ENCODE assay signal across 13 cellular contexts in the genomic region with DNA sequence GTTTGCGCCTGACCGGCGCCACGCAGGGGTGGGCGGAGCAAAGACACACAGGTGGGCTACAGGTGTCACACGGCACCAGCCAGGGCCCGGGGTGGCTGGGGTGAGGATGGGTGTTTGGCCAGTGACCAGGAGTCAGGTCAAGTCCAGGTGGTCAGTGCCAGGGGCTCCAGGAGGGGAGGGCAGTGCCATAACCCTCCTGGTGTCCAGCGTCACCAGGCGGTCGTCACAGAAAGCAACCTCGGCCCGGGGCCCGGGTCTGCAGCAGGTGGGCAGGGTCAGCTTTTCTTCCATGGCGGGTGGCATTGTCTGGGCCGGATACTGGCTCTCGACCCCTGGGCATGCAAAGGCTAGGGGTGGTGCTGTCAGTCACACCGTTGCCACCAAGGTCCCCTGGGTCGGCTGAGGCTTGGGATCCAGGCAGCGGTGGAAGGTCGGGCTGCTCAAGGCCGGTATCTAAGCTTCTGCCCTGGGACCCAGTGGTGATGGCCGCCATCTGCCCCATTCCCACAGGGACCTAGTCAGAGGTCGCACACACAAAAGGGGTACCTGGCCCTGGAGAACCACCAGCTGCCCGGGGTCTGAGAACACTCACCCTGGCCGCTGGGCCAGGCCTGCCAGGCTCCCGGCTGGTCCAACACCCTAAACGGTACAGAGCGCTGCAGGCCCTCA. TPM values are rescaled to one million over a fixed set of nuclear protein-coding genes. Genes with fewer than 3 reads are reported as not detected.
DNase-seq lines count a peak whose midpoint lies in the region; ATAC-seq and TF ChIP-seq lines count a peak whose summit lies in the region.
"Had no signal": no experiment of that assay in that cellular context is flagged by ENCODE, and none has a peak within 500 bp of the region (broad histone marks: within the 10 kb centered on the region; RNA-seq: fewer than 3 reads in every experiment).

No MANE protein-coding gene starts in this region.

- H3K36me3 ChIP-seq in BLaER1 treated with 17β-estradiol and CSF1 and Interleukin-3, amounts not matched to agents 10 nM and 100 nM, result no peaks in the 10 kb centered on the region
- no peaks in the 10 kb centered on the region for H3K36me3 ChIP-seq in Caco-2 (ENCODE audit: control insufficient read depth, insufficient read depth, low read length)
- H3K36me3 ChIP-seq: left ventricle myocardium inferior, Peyer's patch had no signal

- peaks cover 32 to 61% (median 55%) of the 10 kb centered on the region in 10 experiments for H3K4me1 ChIP-seq in BLaER1 treated with 17β-estradiol and CSF1 and Interleukin-3, amounts not matched to agents 10 nM and 100 nM
- H3K4me1 ChIP-seq in Caco-2, result no peaks in the 10 kb centered on the region; the same call in 1 of the 2 replicates

- no peaks in the 10 kb centered on the region for H3K27me3 Mint-ChIP-seq in Caco-2 (ENCODE audit: insufficient read depth, unreplicated experiment)
- H3K27me3 Mint-ChIP-seq in activated T-helper 1 cell treated with anti-CD3 and anti-CD28 coated beads, Interleukin-12 subunit alpha, Interleukin-12 subunit beta, Interleukin-2, Interleukin-4 antibody, amounts not matched to agents 30 ng/mL and 10 ng/mL and 1 ng/mL, durations not matched to agents 14 hours and 24 hours and 36 hours (ENCODE audit: insufficient read depth), result peaks cover 3% of the 10 kb centered on the region
- H3K27me3 Mint-ChIP-seq in naive thymus-derived CD8-positive, alpha-beta T cell, result peaks cover 0 to 11% (median 0%) of the 10 kb centered on the region in 5 donors

- H4K20me1 ChIP-seq in BLaER1 treated with 17β-estradiol and CSF1 and Interleukin-3, amounts not matched to agents 10 nM and 100 nM, result peaks cover 0 to 31% (median 9%) of the 10 kb centered on the region in 11 experiments; a peak in 13 of 22 replicates

- no peak overlapping the region for H3K4me3 Mint-ChIP-seq in Caco-2 (ENCODE audit: unreplicated experiment)
- peak overlapping the region; percentile 82 for H3K4me3 Mint-ChIP-seq in activated T-helper 1 cell treated with anti-CD3 and anti-CD28 coated beads, Interleukin-12 subunit alpha, Interleukin-12 subunit beta, Interleukin-2, Interleukin-4 antibody, amounts not matched to agents 30 ng/mL and 10 ng/mL and 1 ng/mL, durations not matched to agents 14 hours and 24 hours and 36 hours
- H3K4me3 Mint-ChIP-seq in naive thymus-derived CD8-positive, alpha-beta T cell, result peak overlapping the region in 8 of 10 donors; percentile 59 to 86 (median 82)

- intact Hi-C loops in Caco-2 (cut with micrococcal nuclease; ENCODE audit: unreplicated experiment) (no loop called here), sciatic nerve (cut with DNase I) (no loop called here)
- intact Hi-C loops in activated T-helper 1 cell treated with anti-CD3 and anti-CD28 coated beads, Interleukin-12 subunit alpha, Interleukin-12 subunit beta, Interleukin-2, Interleukin-4 antibody, amounts not matched to agents 30 ng/mL and 10 ng/mL and 1 ng/mL, durations not matched to agents 14 hours and 24 hours and 36 hours (cut with micrococcal nuclease), result no loop called here

- no peak overlapping the region for H3K27ac ChIP-seq in BLaER1 treated with 17β-estradiol and CSF1 and Interleukin-3, amounts not matched to agents 10 nM and 100 nM
- H3K27ac ChIP-seq in coronary artery, result no peak overlapping the region
- H3K27ac ChIP-seq: left ventricle myocardium inferior, Peyer's patch had no signal

- peak overlapping the region in 4 of 11 experiments; percentile 4 to 20 (median 12); a peak in 3 of 22 replicates for H3K9ac ChIP-seq in BLaER1 treated with 17β-estradiol and CSF1 and Interleukin-3, amounts not matched to agents 10 nM and 100 nM

- DNase-seq in Caco-2 (no peak), sciatic nerve (ENCODE audit: low spot score) (no peak), NCI-H2227 treated with DMSO at 0.1 percent for 48 hours (lab: John Stamatoyannopoulos, UW) (no peak), coronary artery (ENCODE audit: low spot score) (no peak)
- DNase-seq in activated T-helper 1 cell treated with anti-CD3 and anti-CD28 coated beads, Interleukin-12 subunit alpha, Interleukin-12 subunit beta, Interleukin-2, Interleukin-4 antibody, amounts not matched to agents 30 ng/mL and 10 ng/mL and 1 ng/mL, durations not matched to agents 14 hours and 24 hours and 36 hours (ENCODE audit: low spot score), result no peak
- DNase-seq in naive thymus-derived CD8-positive, alpha-beta T cell, result no peak
- DNase-seq: DMS153, left ventricle myocardium inferior, NCI-H1105 treated with DMSO at 0.1 percent for 48 hours, NCI-H524 treated with DMSO at 0.1 percent for 48 hours had no signal

- TF ChIP-seq CTCF in Caco-2 (IDR thresholded peaks at IDR 0.05; ENCODE audit: insufficient read depth in 1 of 2, low read depth in 1 of 2, low read length in 1 of 2, severe bottlenecking in 1 of 2, unreplicated experiment in 1 of 2) (no peak), coronary artery (IDR thresholded peaks at IDR 0.05) (no peak)

- POLR2A ChIA-PET in Caco-2 (lab: Charles Lee), result no interaction called here
- POLR2A ChIA-PET in naive thymus-derived CD8-positive, alpha-beta T cell (lab: Charles Lee), result interaction anchor here (0.6 to 3.1 kb wide), 7 partner anchors 9 to 209 kb away, joined by 3 to 23 read pairs (median 4); a partner anchor contains a TSS

- H3K36me3 Mint-ChIP-seq in Caco-2 (ENCODE audit: insufficient read depth, unreplicated experiment), result no peaks in the 10 kb centered on the region
- no peaks in the 10 kb centered on the region for H3K36me3 Mint-ChIP-seq in activated T-helper 1 cell treated with anti-CD3 and anti-CD28 coated beads, Interleukin-12 subunit alpha, Interleukin-12 subunit beta, Interleukin-2, Interleukin-4 antibody, amounts not matched to agents 30 ng/mL and 10 ng/mL and 1 ng/mL, durations not matched to agents 14 hours and 24 hours and 36 hours (ENCODE audit: low read depth)
- no peaks in the 10 kb centered on the region for H3K36me3 Mint-ChIP-seq in naive thymus-derived CD8-positive, alpha-beta T cell

- ATAC-seq in naive thymus-derived CD8-positive, alpha-beta T cell, result no peak
- no peak for ATAC-seq in sciatic nerve

- H3K4me2 ChIP-seq in BLaER1 treated with 17β-estradiol and CSF1 and Interleukin-3, amounts not matched to agents 10 nM and 100 nM, result peak overlapping the region; percentile 81 to 94 (median 90)

- H3K27me3 ChIP-seq in BLaER1 treated with 17β-estradiol and CSF1 and Interleukin-3, amounts not matched to agents 10 nM and 100 nM, result peaks cover 39 to 69% (median 53%) of the 10 kb centered on the region in 11 experiments
- no peaks in the 10 kb centered on the region for H3K27me3 ChIP-seq in Caco-2 (replicated peaks; ENCODE audit: control insufficient read depth, insufficient read depth, low read length)

- H3K4me1 Mint-ChIP-seq in Caco-2 (ENCODE audit: low read depth, unreplicated experiment), result no peaks in the 10 kb centered on the region
- no peaks in the 10 kb centered on the region for H3K4me1 Mint-ChIP-seq in activated T-helper 1 cell treated with anti-CD3 and anti-CD28 coated beads, Interleukin-12 subunit alpha, Interleukin-12 subunit beta, Interleukin-2, Interleukin-4 antibody, amounts not matched to agents 30 ng/mL and 10 ng/mL and 1 ng/mL, durations not matched to agents 14 hours and 24 hours and 36 hours (ENCODE audit: low read depth)
- peaks cover 5 to 9% (median 7%) of the 10 kb centered on the region in 4 donors for H3K4me1 Mint-ChIP-seq in naive thymus-derived CD8-positive, alpha-beta T cell

- CTCF ChIA-PET in Caco-2 (lab: Charles Lee), result interaction anchor here (1.4 kb wide), 1 partner anchor 20 kb away, joined by 3 read pairs; no protein-coding TSS in a partner anchor

- TSS peak; percentile 44 for BruUV-seq in Caco-2 (replicated peaks; lab: Mats Ljungman, UMichigan)

- no peaks in the 10 kb centered on the region for H3K9me3 ChIP-seq in BLaER1 treated with 17β-estradiol and CSF1 and Interleukin-3, amounts not matched to agents 10 nM and 100 nM (replicated peaks in 1 of 11)
- H3K9me3 ChIP-seq in Caco-2, result no peaks in the 10 kb centered on the region
- H3K9me3 ChIP-seq: left ventricle myocardium inferior, Peyer's patch had no signal

- H3K9me3 Mint-ChIP-seq in Caco-2 (ENCODE audit: unreplicated experiment), result no peaks in the 10 kb centered on the region
- H3K9me3 Mint-ChIP-seq in activated T-helper 1 cell treated with anti-CD3 and anti-CD28 coated beads, Interleukin-12 subunit alpha, Interleukin-12 subunit beta, Interleukin-2, Interleukin-4 antibody, amounts not matched to agents 30 ng/mL and 10 ng/mL and 1 ng/mL, durations not matched to agents 14 hours and 24 hours and 36 hours, result no peaks in the 10 kb centered on the region
- no peaks in the 10 kb centered on the region for H3K9me3 Mint-ChIP-seq in naive thymus-derived CD8-positive, alpha-beta T cell
- H3K9me3 Mint-ChIP-seq: dendritic cell treated with granulocyte-macrophage colony-stimulating factor and Interleukin-4, amounts not matched to agents 40 ng/mL and 50 ng/mL, for 4 days had no signal

- H3K4me3 ChIP-seq in BLaER1 treated with 17β-estradiol and CSF1 and Interleukin-3, amounts not matched to agents 10 nM and 100 nM, result no peak overlapping the region
- no peak overlapping the region for H3K4me3 ChIP-seq in Caco-2 (ENCODE audit: low read depth, low read length)
- H3K4me3 ChIP-seq in coronary artery, result no peak overlapping the region
- H3K4me3 ChIP-seq: Peyer's patch had no signal

- H3K27ac Mint-ChIP-seq in Caco-2 (ENCODE audit: unreplicated experiment), result no peak overlapping the region
- H3K27ac Mint-ChIP-seq in activated T-helper 1 cell treated with anti-CD3 and anti-CD28 coated beads, Interleukin-12 subunit alpha, Interleukin-12 subunit beta, Interleukin-2, Interleukin-4 antibody, amounts not matched to agents 30 ng/mL and 10 ng/mL and 1 ng/mL, durations not matched to agents 14 hours and 24 hours and 36 hours, result no peak overlapping the region
- H3K27ac Mint-ChIP-seq in naive thymus-derived CD8-positive, alpha-beta T cell, result peak overlapping the region in 1 of 10 donors; percentile 49

RNA-seq across cellular contexts. Expression of a gene that starts 1.8 kb away (rescaled TPM):
- 13.6 and 15.6 TPM in 2 replicates for total RNA-seq in Caco-2 (2022)
- 14.6 and 14.9 TPM in 2 replicates for total RNA-seq in activated T-helper 1 cell treated with anti-CD3 and anti-CD28 coated beads, Interleukin-12 subunit alpha, Interleukin-12 subunit beta, Interleukin-2, Interleukin-4 antibody, amounts not matched to agents 30 ng/mL and 10 ng/mL and 1 ng/mL, durations not matched to agents 14 hours and 24 hours and 36 hours
- total RNA-seq in naive thymus-derived CD8-positive, alpha-beta T cell, result 1 to 10 TPM; 3.7 to 3.8 TPM
- polyA plus RNA-seq in naive thymus-derived CD8-positive, alpha-beta T cell, result 1 to 10 TPM in 1 of 3 donors, under 1 TPM in 2; 0.75 to 2.4 (median 0.89) TPM
- total RNA-seq in sciatic nerve, result 2.4 TPM

RNA-seq across cellular contexts. Expression of a gene that starts 17.1 kb away (rescaled TPM):
- total RNA-seq in Caco-2 (2022) (31.9 and 32.4 TPM in 2 replicates), sciatic nerve (68.4 TPM)
- total RNA-seq in activated T-helper 1 cell treated with anti-CD3 and anti-CD28 coated beads, Interleukin-12 subunit alpha, Interleukin-12 subunit beta, Interleukin-2, Interleukin-4 antibody, amounts not matched to agents 30 ng/mL and 10 ng/mL and 1 ng/mL, durations not matched to agents 14 hours and 24 hours and 36 hours, result 29.5 and 32.8 TPM in 2 replicates
- total RNA-seq in naive thymus-derived CD8-positive, alpha-beta T cell, result 100 to 1,000 TPM; 109 to 122 TPM
- polyA plus RNA-seq in naive thymus-derived CD8-positive, alpha-beta T cell, result 10 to 100 TPM; 23.6 to 31.1 (median 27.2) TPM

RNA-seq across cellular contexts. Expression of a gene that starts 23.5 kb away (rescaled TPM):
- total RNA-seq in Caco-2 (2022) (91.5 and 96.2 TPM in 2 replicates), sciatic nerve (78.5 TPM)
- total RNA-seq in activated T-helper 1 cell treated with anti-CD3 and anti-CD28 coated beads, Interleukin-12 subunit alpha, Interleukin-12 subunit beta, Interleukin-2, Interleukin-4 antibody, amounts not matched to agents 30 ng/mL and 10 ng/mL and 1 ng/mL, durations not matched to agents 14 hours and 24 hours and 36 hours, result 135 and 137 TPM in 2 replicates
- total RNA-seq in naive thymus-derived CD8-positive, alpha-beta T cell, result 100 to 1,000 TPM; 158 to 162 TPM
- 100 to 1,000 TPM; 219 to 290 (median 248) TPM for polyA plus RNA-seq in naive thymus-derived CD8-positive, alpha-beta T cell

RNA-seq across cellular contexts. Expression of a gene that starts 33.8 kb away (rescaled TPM):
- 3.7 and 6.0 TPM in 2 replicates for total RNA-seq in Caco-2 (2022)
- total RNA-seq in activated T-helper 1 cell treated with anti-CD3 and anti-CD28 coated beads, Interleukin-12 subunit alpha, Interleukin-12 subunit beta, Interleukin-2, Interleukin-4 antibody, amounts not matched to agents 30 ng/mL and 10 ng/mL and 1 ng/mL, durations not matched to agents 14 hours and 24 hours and 36 hours, result 0.49 and 0.93 TPM in 2 replicates
- total RNA-seq in naive thymus-derived CD8-positive, alpha-beta T cell, result 1 to 10 TPM; 3.6 to 6.1 TPM
- 1 to 10 TPM in 2 of 3 donors, not detected in 1; 1.1 to 2.4 TPM for polyA plus RNA-seq in naive thymus-derived CD8-positive, alpha-beta T cell
- total RNA-seq in sciatic nerve, result 5.4 TPM

RNA-seq across cellular contexts. Expression of a gene that starts 57.8 kb away (rescaled TPM):
- total RNA-seq in Caco-2 (2022) (1.0 and 1.2 TPM in 2 replicates), sciatic nerve (7.1 TPM)
- 0.41 and 1.0 TPM in 2 replicates for total RNA-seq in activated T-helper 1 cell treated with anti-CD3 and anti-CD28 coated beads, Interleukin-12 subunit alpha, Interleukin-12 subunit beta, Interleukin-2, Interleukin-4 antibody, amounts not matched to agents 30 ng/mL and 10 ng/mL and 1 ng/mL, durations not matched to agents 14 hours and 24 hours and 36 hours
- total RNA-seq in naive thymus-derived CD8-positive, alpha-beta T cell, result 1 to 10 TPM; 3.4 TPM
- polyA plus RNA-seq in naive thymus-derived CD8-positive, alpha-beta T cell, result not detected
